Comparison of ENCODE assay signal across 8 cellular contexts in genomic region chr2:36966370-36967235, GRCh38. TPM values are rescaled to one million over a fixed set of nuclear protein-coding genes. Genes with fewer than 3 reads are reported as not detected.
DNase-seq lines count a peak whose midpoint lies in the region; ATAC-seq, FAIRE-seq and TF ChIP-seq lines count a peak whose summit lies in the region.

STRN (minus strand) TSS chr2:36966536; CDS start chr2:36966463, 73 bp downstream.

- H3K4me1 ChIP-seq in DND-41 (ENCODE audit: insufficient read depth, low read length): peaks cover 32% of the 10 kb centered on the region
- H3K4me1 ChIP-seq in GM23248 (ENCODE audit: insufficient read depth): no peaks in the 10 kb centered on the region; the same call in none of the 2 replicates
- H3K4me1 ChIP-seq in Karpas-422 (ENCODE audit: low read length): peaks cover 30% of the 10 kb centered on the region
- H3K4me1 ChIP-seq in esophagus squamous epithelium: peaks cover 0 to 61% (median 21%) of the 10 kb centered on the region in 3 donors

- DNase-seq in DND-41 (peak; percentile 97), GM23248 (peak; percentile 99), Karpas-422 (peak; percentile 98), RCC 7860 (ENCODE audit: low spot score) (peak; percentile 89), esophagus squamous epithelium (lab: John Stamatoyannopoulos, UW) (peak; percentile 97), naive B cell (peak; percentile 99)
- peak; percentile 98 to 99 for DNase-seq in activated T-cell treated with anti-CD3 and anti-CD28 coated beads, Interleukin-2, amount 50 U/mL, for 72 hours
- peak; percentile 97 to 98 for DNase-seq in stimulated activated effector memory CD8-positive, alpha-beta T cell treated with anti-CD3 and anti-CD28 coated beads, Interleukin-12 subunit alpha, Interleukin-12 subunit beta, amount 100 ng/mL, for 72 hours (ENCODE audit: low spot score in 2 of 2)

- peaks cover 7% of the 10 kb centered on the region; the same call in 1 of the 2 replicates for H3F3A ChIP-seq in GM23248 (ENCODE audit: insufficient read depth)

- H3K79me2 ChIP-seq in DND-41 (ENCODE audit: insufficient read depth, low read length): peaks cover 45% of the 10 kb centered on the region
- peaks cover 44% of the 10 kb centered on the region for H3K79me2 ChIP-seq in GM23248 (ENCODE audit: insufficient read depth)
- H3K79me2 ChIP-seq in Karpas-422 (ENCODE audit: low read length): peaks cover 43% of the 10 kb centered on the region

- H3K36me3 ChIP-seq in DND-41 (ENCODE audit: insufficient read depth, low read length) (no peaks in the 10 kb centered on the region; the same call in 1 of the 2 replicates), GM23248 (ENCODE audit: low read depth) (no peaks in the 10 kb centered on the region), Karpas-422 (ENCODE audit: insufficient read depth, low read length) (no peaks in the 10 kb centered on the region), esophagus squamous epithelium (no peaks in the 10 kb centered on the region)

- H2AFZ ChIP-seq in DND-41 (ENCODE audit: low read depth, low read length) (peak within 1 kb of the TSS; percentile 100), GM23248 (peak within 1 kb of the TSS; percentile 99), Karpas-422 (ENCODE audit: low read length) (peak within 1 kb of the TSS; percentile 88)

- H3K4me3 Mint-ChIP-seq in activated T-cell treated with anti-CD3 and anti-CD28 coated beads, Interleukin-2, amount 50 U/mL, for 72 hours: peak within 1 kb of the TSS; percentile 98
- peak within 1 kb of the TSS; percentile 94 to 100 (median 98) for H3K4me3 Mint-ChIP-seq in naive B cell
- H3K4me3 Mint-ChIP-seq in stimulated activated effector memory CD8-positive, alpha-beta T cell treated with anti-CD3 and anti-CD28 coated beads, Interleukin-12 subunit alpha, Interleukin-12 subunit beta, amount 100 ng/mL, for 72 hours: peak within 1 kb of the TSS; percentile 99

- peak within 1 kb of the TSS; percentile 85 for H3K27ac ChIP-seq in DND-41 (ENCODE audit: low read length)
- H3K27ac ChIP-seq in GM23248: peak within 1 kb of the TSS; percentile 56
- peak within 1 kb of the TSS; percentile 77 for H3K27ac ChIP-seq in Karpas-422 (ENCODE audit: low read length)
- H3K27ac ChIP-seq in esophagus squamous epithelium: peak within 1 kb of the TSS; percentile 91 to 97 (median 96)

- intact Hi-C loops in esophagus squamous epithelium (cut with DNase I): no loop called here

- TF ChIP-seq CTCF in DND-41 (IDR thresholded peaks at IDR 0.05; ENCODE audit: borderline replicate concordance, extremely low read depth, low read length, poor library complexity, severe bottlenecking) (no peak), esophagus squamous epithelium (IDR thresholded peaks at IDR 0.05) (peak in 1 of 6 experiments; percentile 5)

- in situ Hi-C loops in GM23248 (cut with MboI): no loop called here

- WGBS in GM23248 (ENCODE audit: low coverage in 1 of 2, low lambda C conversion rate in 2 of 2, missing lambda C conversion rate in 2 of 2), 2 experiments: 1% methylated on average over 35 to 51 of the region's 91 CpGs
- 1% methylated on average over 23 to 28 of the region's 91 CpGs for WGBS in esophagus squamous epithelium, 2 donors

- peak within 1 kb of the TSS; percentile 98 for H3K4me2 ChIP-seq in DND-41 (ENCODE audit: insufficient read depth, low read length)
- peak within 1 kb of the TSS; percentile 100 for H3K4me2 ChIP-seq in GM23248 (ENCODE audit: unreplicated experiment)
- peak within 1 kb of the TSS; percentile 100 for H3K4me2 ChIP-seq in Karpas-422 (ENCODE audit: low read depth, low read length, poor library complexity, severe bottlenecking)

- H3K9me3 ChIP-seq in DND-41 (ENCODE audit: insufficient read depth, low read length, severe bottlenecking) (no peaks in the 10 kb centered on the region), GM23248 (ENCODE audit: low read depth) (no peaks in the 10 kb centered on the region), Karpas-422 (ENCODE audit: low read length) (no peaks in the 10 kb centered on the region), esophagus squamous epithelium (no peaks in the 10 kb centered on the region)

- H3K9me3 Mint-ChIP-seq in activated T-cell treated with anti-CD3 and anti-CD28 coated beads, Interleukin-2, amount 50 U/mL, for 72 hours: no peaks in the 10 kb centered on the region
- peaks cover 0 to 4% (median 0%) of the 10 kb centered on the region in 7 donors for H3K9me3 Mint-ChIP-seq in naive B cell
- H3K9me3 Mint-ChIP-seq in stimulated activated effector memory CD8-positive, alpha-beta T cell treated with anti-CD3 and anti-CD28 coated beads, Interleukin-12 subunit alpha, Interleukin-12 subunit beta, amount 100 ng/mL, for 72 hours: no peaks in the 10 kb centered on the region

- H3K27me3 ChIP-seq in DND-41 (ENCODE audit: insufficient read depth, low read length, poor library complexity) (no peaks in the 10 kb centered on the region), GM23248 (replicated peaks; ENCODE audit: insufficient read depth) (no peaks in the 10 kb centered on the region), Karpas-422 (ENCODE audit: low read length) (no peaks in the 10 kb centered on the region), esophagus squamous epithelium (no peaks in the 10 kb centered on the region)

- peaks cover 0 to 4% of the 10 kb centered on the region in 2 donors for H3K36me3 Mint-ChIP-seq in activated T-cell treated with anti-CD3 and anti-CD28 coated beads, Interleukin-2, amount 50 U/mL, for 72 hours (ENCODE audit: insufficient read depth in 2 of 2)
- H3K36me3 Mint-ChIP-seq in naive B cell: peaks cover 0 to 6% of the 10 kb centered on the region in 2 donors
- peaks cover 23% of the 10 kb centered on the region for H3K36me3 Mint-ChIP-seq in stimulated activated effector memory CD8-positive, alpha-beta T cell treated with anti-CD3 and anti-CD28 coated beads, Interleukin-12 subunit alpha, Interleukin-12 subunit beta, amount 100 ng/mL, for 72 hours

- no peaks in the 10 kb centered on the region for H4K20me1 ChIP-seq in DND-41 (ENCODE audit: insufficient read depth, low read length)
- 0 out of 2 replicates have a peak, but pooled peaks cover 3% of the 10 kb centered on the region for H4K20me1 ChIP-seq in GM23248 (ENCODE audit: insufficient read depth)
- H4K20me1 ChIP-seq in Karpas-422 (ENCODE audit: insufficient read depth, low read depth, low read length): no peaks in the 10 kb centered on the region

- H3K9ac ChIP-seq in DND-41 (ENCODE audit: low read depth, low read length) (peak within 1 kb of the TSS; percentile 74), GM23248 (peak within 1 kb of the TSS; percentile 85), Karpas-422 (ENCODE audit: low read length) (peak within 1 kb of the TSS; percentile 97)

- H3K9me2 ChIP-seq in GM23248 (ENCODE audit: insufficient read depth) (no peaks in the 10 kb centered on the region), Karpas-422 (replicated peaks; ENCODE audit: insufficient read depth, low read length) (no peaks in the 10 kb centered on the region)

- no peak for FAIRE-seq in RCC 7860 (lab: Jason Lieb, UNC)

- TF ChIP-seq POLR2A in esophagus squamous epithelium (IDR thresholded peaks at IDR 0.05): peak in 3 of 4 donors; percentile 88 to 97 (median 90)

- H3K27ac Mint-ChIP-seq in activated T-cell treated with anti-CD3 and anti-CD28 coated beads, Interleukin-2, amount 50 U/mL, for 72 hours: peak within 1 kb of the TSS; percentile 94
- H3K27ac Mint-ChIP-seq in naive B cell: peak within 1 kb of the TSS; percentile 96 to 99 (median 98)
- peak within 1 kb of the TSS; percentile 96 for H3K27ac Mint-ChIP-seq in stimulated activated effector memory CD8-positive, alpha-beta T cell treated with anti-CD3 and anti-CD28 coated beads, Interleukin-12 subunit alpha, Interleukin-12 subunit beta, amount 100 ng/mL, for 72 hours

- peak within 1 kb of the TSS; percentile 81 to 99 for H3K4me3 ChIP-seq in DND-41 (ENCODE audit: low read depth in 1 of 2, low read length in 2 of 2)
- H3K4me3 ChIP-seq in GM23248: peak within 1 kb of the TSS; percentile 89
- H3K4me3 ChIP-seq in Karpas-422 (ENCODE audit: low read length): peak within 1 kb of the TSS; percentile 100
- H3K4me3 ChIP-seq in esophagus squamous epithelium: peak within 1 kb of the TSS; percentile 82 to 100 (median 85)

- H3K4me1 Mint-ChIP-seq in activated T-cell treated with anti-CD3 and anti-CD28 coated beads, Interleukin-2, amount 50 U/mL, for 72 hours (ENCODE audit: low read depth): peaks cover 56% of the 10 kb centered on the region
- H3K4me1 Mint-ChIP-seq in naive B cell: peaks cover 36 to 55% (median 52%) of the 10 kb centered on the region in 3 donors
- peaks cover 40% of the 10 kb centered on the region for H3K4me1 Mint-ChIP-seq in stimulated activated effector memory CD8-positive, alpha-beta T cell treated with anti-CD3 and anti-CD28 coated beads, Interleukin-12 subunit alpha, Interleukin-12 subunit beta, amount 100 ng/mL, for 72 hours

- peak; percentile 94 for ATAC-seq in DND-41 (ENCODE audit: insufficient read depth, low read depth)
- ATAC-seq in activated T-cell treated with anti-CD3 and anti-CD28 coated beads, Interleukin-2, amount 50 U/mL, for 72 hours (replicated peaks in 1 of 2): peak; percentile 94 to 95
- peak; percentile 85 for ATAC-seq in naive B cell (ENCODE audit: low read depth in 2 of 2)
- peak; percentile 97 for ATAC-seq in stimulated activated effector memory CD8-positive, alpha-beta T cell treated with anti-CD3 and anti-CD28 coated beads, Interleukin-12 subunit alpha, Interleukin-12 subunit beta, amount 100 ng/mL, for 72 hours

- no peaks in the 10 kb centered on the region for H3K27me3 Mint-ChIP-seq in activated T-cell treated with anti-CD3 and anti-CD28 coated beads, Interleukin-2, amount 50 U/mL, for 72 hours (ENCODE audit: low read depth)
- no peaks in the 10 kb centered on the region for H3K27me3 Mint-ChIP-seq in naive B cell

RNA-seq across cellular contexts. Expression of gene STRN, which starts in this region (rescaled TPM):
- 12.1 and 12.8 TPM in 2 replicates for total RNA-seq in GM23248 (2014; rRNA removed; shearing (Covaris generic))
- 5.8 and 6.5 TPM in 2 replicates for polyA plus RNA-seq in GM23248 (2016; fragmentation: Nextera tagmentation; extraction: Ambion mirVana)
- 18.3 and 34.1 TPM in 2 replicates for total RNA-seq in Karpas-422 (2014; rRNA removed; shearing (Covaris generic); ENCODE audit: low replicate concordance)
- total RNA-seq in activated T-cell treated with anti-CD3 and anti-CD28 coated beads, Interleukin-2, amount 50 U/mL, for 72 hours: 10 to 100 TPM; 34.1 to 41.7 TPM
- total RNA-seq in esophagus squamous epithelium: 10 to 100 TPM; 24.8 to 38.4 (median 31.6) TPM
- polyA plus RNA-seq in naive B cell (ENCODE audit: low read depth in 6 of 6): 10 to 100 TPM in 5 of 6 donors, 1 to 10 TPM in 1; 4.3 to 14.7 (median 11.2) TPM

Comparison
In these comparisons a context has a peak if more than half of its experiments do, and no peak if none do; other contexts are left out.
1. Peak in every context shown above with its lines: DNase-seq, ATAC-seq, H3K4me3 ChIP-seq and H3K27ac ChIP-seq.